17 cellular contexts compared by ENCODE assay signal in genomic region chr2:65922030-65922429, GRCh38.
DNase-seq lines count a peak whose midpoint lies in the region; ATAC-seq and TF ChIP-seq lines count a peak whose summit lies in the region.
"Had no signal": no experiment of that assay in that cellular context is flagged by ENCODE, and none has a peak within 500 bp of the region (broad histone marks: within the 10 kb centered on the region; RNA-seq: fewer than 3 reads in every experiment).

No MANE protein-coding gene starts in this region.

- TF ChIP-seq CTCF in GM12864 (IDR thresholded peaks at IDR 0.05; ENCODE audit: low read depth, low read length, missing control alignments) (no peak), upper lobe of left lung (IDR thresholded peaks at IDR 0.05) (no peak)

- no peaks in the 10 kb centered on the region for H3K27me3 ChIP-seq in upper lobe of left lung

- DNase-seq in GM12864 (ENCODE audit: low read depth) = peak; percentile 16
- no peak for DNase-seq in activated CD8-positive, alpha-beta memory T cell treated with anti-CD3 and anti-CD28 coated beads, Interleukin-2, amount 50 U/mL, for 48 hours
- DNase-seq in NCI-H774 (lab: John Stamatoyannopoulos, UW) = no peak
- DNase-seq in NCI-H1417 treated with DMSO at 0.1 percent for 48 hours (lab: John Stamatoyannopoulos, UW) = no peak
- no peak for DNase-seq in upper lobe of left lung
- DNase-seq: activated naive CD4-positive, alpha-beta T cell; CD4-positive, CD25-positive, alpha-beta regulatory T cell; immature natural killer cell; naive B cell; NCI-H2171; stimulated activated naive CD4-positive, alpha-beta T cell treated with Interleukin-2 at 50 U/mL for 16 hours; T-helper 17 cell had no signal

- H3K9me3 ChIP-seq in upper lobe of left lung = no peaks in the 10 kb centered on the region
- H3K9me3 ChIP-seq: A549 had no signal

- no peaks in the 10 kb centered on the region for H3K36me3 ChIP-seq in upper lobe of left lung

- ATAC-seq in GM19452 (IDR thresholded peaks at IDR 0.05; ENCODE audit: unreplicated experiment) = peak; percentile 74
- peak; percentile 96 for ATAC-seq in HG02870 (IDR thresholded peaks at IDR 0.05; ENCODE audit: unreplicated experiment)
- ATAC-seq in HG03565 (IDR thresholded peaks at IDR 0.05; ENCODE audit: unreplicated experiment) = peak; percentile 72
- no peak for ATAC-seq in upper lobe of left lung (ENCODE audit: low FRiP score in 2 of 2)
- ATAC-seq: A549, T-helper 17 cell had no signal

- H3K4me3 ChIP-seq in GM12864 (ENCODE audit: low read depth, low read length) (no peak overlapping the region), upper lobe of left lung (no peak overlapping the region)
- H3K4me3 ChIP-seq: A549, lung had no signal

- 61 to 70% methylated on average over 4 of the region's 4 CpGs for WGBS in upper lobe of left lung, 2 donors

- no peak for TF ChIP-seq POLR2A in upper lobe of left lung (IDR thresholded peaks at IDR 0.05)

- peaks cover 0 to 9% (median 6%) of the 10 kb centered on the region in 4 donors for H3K4me1 ChIP-seq in upper lobe of left lung
- H3K4me1 ChIP-seq: A549 had no signal

- TF ChIP-seq EP300 in upper lobe of left lung (IDR thresholded peaks at IDR 0.05) = no peak

- no peak overlapping the region for H3K27ac ChIP-seq in upper lobe of left lung
- H3K27ac ChIP-seq: A549 had no signal

Comparison
In these comparisons a context has a peak if more than half of its experiments do, and no peak if none do; other contexts are left out.
1. ATAC-seq: peak in GM19452 (single experiment), HG02870 (single experiment) and HG03565 (single experiment); none in upper lobe of left lung (0 of 2).